Comparison of ENCODE assay signal across 8 cellular contexts in the genomic region with DNA sequence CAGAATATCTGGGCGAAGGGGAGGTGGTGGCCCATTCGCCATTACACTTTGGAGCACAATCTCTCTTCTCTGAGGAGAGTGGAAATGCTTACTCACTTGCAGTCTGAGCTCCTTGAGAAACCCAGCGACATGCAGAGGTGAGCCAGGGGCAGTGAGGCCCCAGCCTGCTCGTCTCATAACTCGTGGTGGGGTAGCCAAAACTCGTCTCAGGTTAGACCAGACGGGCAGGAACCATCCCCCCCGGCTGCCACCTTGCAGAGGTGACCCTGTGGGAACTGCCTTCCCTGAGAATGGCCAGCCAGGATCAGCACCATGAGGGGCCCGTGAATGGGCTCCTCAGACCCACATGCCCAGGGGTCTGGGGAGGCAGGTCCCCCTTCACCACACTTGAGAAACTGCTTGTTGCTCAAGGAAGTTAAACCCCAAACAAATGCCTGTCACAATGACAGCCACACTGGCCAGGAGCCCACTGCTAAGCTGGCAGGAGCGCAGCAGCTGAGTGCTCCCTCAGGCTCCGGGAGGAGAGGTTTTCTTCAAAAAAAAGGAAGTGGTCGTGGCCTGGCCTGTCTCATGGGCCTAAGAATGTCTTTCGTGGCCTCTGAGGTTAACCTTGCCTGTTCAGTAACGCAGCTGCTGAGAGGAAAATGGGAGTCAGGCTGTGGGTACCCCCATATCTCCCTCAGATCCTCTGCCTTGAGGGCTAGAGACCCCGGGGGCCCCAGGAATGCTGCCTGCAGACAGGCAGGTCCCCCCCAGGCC. TPM values are rescaled to one million over a fixed set of nuclear protein-coding genes. Genes with fewer than 3 reads are reported as not detected.
DNase-seq lines count a peak whose midpoint lies in the region; ATAC-seq and TF ChIP-seq lines count a peak whose summit lies in the region.

No MANE protein-coding gene starts in this region.

- H3K36me3 ChIP-seq in OCI-LY7 (ENCODE audit: insufficient read depth, low read length) = no peaks in the 10 kb centered on the region
- H3K36me3 ChIP-seq in rectal smooth muscle tissue (ENCODE audit: control insufficient read depth, insufficient read depth, low read length) = no peaks in the 10 kb centered on the region
- H3K36me3 ChIP-seq in SK-N-SH (replicated peaks in 1 of 2; ENCODE audit: control insufficient read depth in 1 of 2, insufficient read depth in 2 of 2, low read length in 1 of 2) = peaks cover 0 to 12% of the 10 kb centered on the region in 2 experiments

- CTCF ChIA-PET in activated CD4-positive, alpha-beta T cell treated with anti-CD3 and anti-CD28 coated beads, Interleukin-2, amount 10 ng/mL, durations not matched to agents 7 days and 5 days (lab: Charles Lee) = interaction anchor here (1.2 to 1.7 kb wide), 3 partner anchors 11 to 123 kb away, joined by 3 to 6 read pairs (median 4); no protein-coding TSS in a partner anchor
- CTCF ChIA-PET in OCI-LY7 (lab: Charles Lee; ENCODE audit: unreplicated experiment) = no interaction called here
- CTCF ChIA-PET in SK-N-SH (lab: Yijun Ruan, JAX) = interaction anchor here (8.6 kb wide), 1 partner anchor 55 kb away, joined by 101 read pairs; no protein-coding TSS in a partner anchor

- H3K36me3 Mint-ChIP-seq in activated CD4-positive, alpha-beta T cell treated with anti-CD3 and anti-CD28 coated beads, Interleukin-2, amount 10 ng/mL, durations not matched to agents 7 days and 5 days (ENCODE audit: low read depth) = peaks cover 6% of the 10 kb centered on the region

- H3K4me3 ChIP-seq in OCI-LY7 (ENCODE audit: low read depth, low read length, poor library complexity, severe bottlenecking) = no peak overlapping the region
- H3K4me3 ChIP-seq in fibroblast of pulmonary artery (replicated peaks; ENCODE audit: low read depth, low read length) = no peak overlapping the region
- H3K4me3 ChIP-seq in rectal smooth muscle tissue (ENCODE audit: low read length) = no peak overlapping the region
- H3K4me3 ChIP-seq in SK-N-SH (ENCODE audit: low read depth in 2 of 2, low read length in 1 of 2) = no peak overlapping the region

- no peaks in the 10 kb centered on the region for H3F3A ChIP-seq in SK-N-SH (replicated peaks; ENCODE audit: insufficient read depth)

- peaks cover 2% of the 10 kb centered on the region for H3K27me3 Mint-ChIP-seq in activated CD4-positive, alpha-beta T cell treated with anti-CD3 and anti-CD28 coated beads, Interleukin-2, amount 10 ng/mL, durations not matched to agents 7 days and 5 days

- intact Hi-C loops in OCI-LY7 (cut with micrococcal nuclease; ENCODE audit: unreplicated experiment) = no loop called here

- no peak overlapping the region for H3K9ac ChIP-seq in rectal smooth muscle tissue (ENCODE audit: low read length)
- H3K9ac ChIP-seq in SK-N-SH = no peak overlapping the region

- ATAC-seq in GM19324 (IDR thresholded peaks at IDR 0.05; ENCODE audit: low FRiP score, unreplicated experiment) = no peak
- ATAC-seq in HG03175 (IDR thresholded peaks at IDR 0.05; ENCODE audit: unreplicated experiment) = no peak

- H3K27me3 ChIP-seq in rectal smooth muscle tissue (ENCODE audit: control insufficient read depth, insufficient read depth, low read length) (no peaks in the 10 kb centered on the region), SK-N-SH (ENCODE audit: insufficient read depth) (no peaks in the 10 kb centered on the region)

- H3K9me2 ChIP-seq in OCI-LY7 (ENCODE audit: insufficient read depth, low read length) = no peaks in the 10 kb centered on the region
- no peaks in the 10 kb centered on the region for H3K9me2 ChIP-seq in SK-N-SH

- no peak for TF ChIP-seq EP300 in SK-N-SH (IDR thresholded peaks at IDR 0.05; ENCODE audit: borderline replicate concordance in 1 of 2, low read depth in 1 of 2, low read length in 1 of 2)

- H3K9me3 ChIP-seq in OCI-LY7 (ENCODE audit: low read length) (no peaks in the 10 kb centered on the region), SK-N-SH (no peaks in the 10 kb centered on the region)

- H2AFZ ChIP-seq in OCI-LY7 (ENCODE audit: low read length) (peak overlapping the region; percentile 65; the same call in 1 of the 2 replicates), SK-N-SH (ENCODE audit: low read depth) (no peak overlapping the region)

- no TSS peak for BruUV-seq in OCI-LY7 (replicated peaks; lab: Mats Ljungman, UMichigan)

- no peaks in the 10 kb centered on the region for H3K9me3 Mint-ChIP-seq in activated CD4-positive, alpha-beta T cell treated with anti-CD3 and anti-CD28 coated beads, Interleukin-2, amount 10 ng/mL, durations not matched to agents 7 days and 5 days

- peak overlapping the region; percentile 64 for H3K27ac Mint-ChIP-seq in activated CD4-positive, alpha-beta T cell treated with anti-CD3 and anti-CD28 coated beads, Interleukin-2, amount 10 ng/mL, durations not matched to agents 7 days and 5 days

- H3K4me2 ChIP-seq in OCI-LY7 (ENCODE audit: low read length) (peak overlapping the region; percentile 57), SK-N-SH (no peak overlapping the region)

- POLR2A ChIA-PET in activated CD4-positive, alpha-beta T cell treated with anti-CD3 and anti-CD28 coated beads, Interleukin-2, amount 10 ng/mL, durations not matched to agents 7 days and 5 days (lab: Charles Lee) = no interaction called here
- POLR2A ChIA-PET in OCI-LY7 (lab: Charles Lee) (interaction anchor here (0.7 to 1.1 kb wide), 2 partner anchors 13 to 28 kb away, joined by 3 to 5 read pairs; no protein-coding TSS in a partner anchor), SK-N-SH (lab: Yijun Ruan, JAX) (interaction anchor here (0.6 to 1.0 kb wide), 2 partner anchors 9 to 12 kb away, joined by 3 to 5 read pairs; partner anchors contain the start of gene ALDH2)

- DNase-seq in activated CD4-positive, alpha-beta T cell treated with anti-CD3 and anti-CD28 coated beads, Interleukin-2, amount 10 ng/mL, durations not matched to agents 7 days and 5 days = peak; percentile 40
- DNase-seq in activated CD4-positive, alpha-beta T cell treated with anti-CD3 and anti-CD28 coated beads for 48 hours = no peak
- DNase-seq in OCI-LY7 (ENCODE audit: low spot score) (peak; percentile 76), fibroblast of pulmonary artery (ENCODE audit: low read depth) (peak; percentile 62), SK-N-SH (no peak)

- H3K27ac ChIP-seq in OCI-LY7 (ENCODE audit: low read depth, low read length, poor library complexity, severe bottlenecking) (peak overlapping the region; percentile 47), rectal smooth muscle tissue (ENCODE audit: low read depth, low read length) (peak overlapping the region; percentile 3), SK-N-SH (ENCODE audit: low read depth in 2 of 2, low read length in 1 of 2) (peak overlapping the region in 1 of 2 experiments; percentile 8; a peak in 1 of 4 replicates)

- H3K4me3 Mint-ChIP-seq in activated CD4-positive, alpha-beta T cell treated with anti-CD3 and anti-CD28 coated beads, Interleukin-2, amount 10 ng/mL, durations not matched to agents 7 days and 5 days = no peak overlapping the region

- TF ChIP-seq CTCF in OCI-LY7 (conservative IDR thresholded peaks at IDR 0.05; ENCODE audit: low read length) (no peak), fibroblast of pulmonary artery (IDR thresholded peaks at IDR 0.05; ENCODE audit: low read length, missing control alignments) (no peak), SK-N-SH (IDR thresholded peaks at IDR 0.05) (no peak)

- H4K20me1 ChIP-seq in OCI-LY7 (ENCODE audit: insufficient read depth, low read length) (no peaks in the 10 kb centered on the region), SK-N-SH (ENCODE audit: insufficient read depth) (no peaks in the 10 kb centered on the region)

- peaks cover 27% of the 10 kb centered on the region for H3K4me1 Mint-ChIP-seq in activated CD4-positive, alpha-beta T cell treated with anti-CD3 and anti-CD28 coated beads, Interleukin-2, amount 10 ng/mL, durations not matched to agents 7 days and 5 days

- no peaks in the 10 kb centered on the region for H3K79me2 ChIP-seq in OCI-LY7 (ENCODE audit: insufficient read depth, low read depth, low read length)
- H3K79me2 ChIP-seq in SK-N-SH (ENCODE audit: insufficient read depth) = no peaks in the 10 kb centered on the region

- H3K4me1 ChIP-seq in OCI-LY7 (ENCODE audit: insufficient read depth, low read length, poor library complexity, severe bottlenecking) = peaks cover 53% of the 10 kb centered on the region
- peaks cover 3% of the 10 kb centered on the region for H3K4me1 ChIP-seq in rectal smooth muscle tissue (ENCODE audit: control insufficient read depth, insufficient read depth, low read length)
- H3K4me1 ChIP-seq in SK-N-SH (ENCODE audit: control insufficient read depth in 1 of 2, insufficient read depth in 2 of 2, low read depth in 1 of 2, low read length in 1 of 2) = peaks cover 0 to 27% of the 10 kb centered on the region in 2 experiments; a peak in 1 of 4 replicates

- 80% methylated on average over 10 of the region's 15 CpGs for WGBS in SK-N-SH (ENCODE audit: low lambda C conversion rate)

- no peak for TF ChIP-seq RAD21 in SK-N-SH (IDR thresholded peaks at IDR 0.05; ENCODE audit: low read length)

TF ChIP-seq in SK-N-SH, 30 proteins besides CTCF, POLR2A, EP300 and RAD21 (continues in another document):
- no peak for TF ChIP-seq ELF1 (IDR thresholded peaks at IDR 0.05)
- TF ChIP-seq TCF12 (IDR thresholded peaks at IDR 0.05) = no peak
- TF ChIP-seq RFX5 (IDR thresholded peaks at IDR 0.05; ENCODE audit: low read length) = no peak
- no peak for TF ChIP-seq RXRA (IDR thresholded peaks at IDR 0.05; ENCODE audit: borderline replicate concordance, low read depth)
- TF ChIP-seq YY1 (IDR thresholded peaks at IDR 0.05; ENCODE audit: low read depth) = no peak
- TF ChIP-seq GABPA (IDR thresholded peaks at IDR 0.05; ENCODE audit: low read depth) = no peak

RNA-seq across cellular contexts. Expression of gene ALDH2, which starts 9.2 kb away (rescaled TPM):
- under 1 TPM; 0.27 to 0.35 TPM for total RNA-seq in activated CD4-positive, alpha-beta T cell treated with anti-CD3 and anti-CD28 coated beads, Interleukin-2, amount 10 ng/mL, durations not matched to agents 7 days and 5 days
- total RNA-seq in OCI-LY7 (2014; rRNA removed; shearing (Covaris generic)) = 16.8 and 19.9 TPM in 2 replicates
- 16.5 and 17.3 TPM in 2 replicates for total RNA-seq in OCI-LY7 (2022)
- polyA plus RNA-seq in SK-N-SH (2012; rRNA removed) = 60.4 and 67.5 TPM in 2 replicates
- polyA plus RNA-seq in SK-N-SH (2012; cell fraction: cytosol; rRNA removed) = 48.3 and 62.1 TPM in 2 replicates
- polyA plus RNA-seq in SK-N-SH (2012; cell fraction: nucleus; rRNA removed) = 45.4 and 55.7 TPM in 2 replicates

Comparison
In these comparisons a context has a peak if more than half of its experiments do, and no peak if none do; other contexts are left out.
1. DNase-seq: peak in activated CD4-positive, alpha-beta T cell treated with anti-CD3 and anti-CD28 coated beads, Interleukin-2, amount 10 ng/mL, durations not matched to agents 7 days and 5 days (single experiment), OCI-LY7 (single experiment) and fibroblast of pulmonary artery (single experiment); none in activated CD4-positive, alpha-beta T cell treated with anti-CD3 and anti-CD28 coated beads for 48 hours (single experiment) and SK-N-SH (single experiment).
2. RNA of gene ALDH2, which starts 9.2 kb away (total RNA-seq): 16.5 to 19.9 TPM in OCI-LY7; 0.27 to 0.35 TPM in activated CD4-positive, alpha-beta T cell treated with anti-CD3 and anti-CD28 coated beads, Interleukin-2, amount 10 ng/mL, durations not matched to agents 7 days and 5 days; every median in the first group is over 10 times any median in the second.